ENCODE assay signal across 1 cellular context in genomic region chr15:48313216-48313615, GRCh38.
TF ChIP-seq lines count a peak whose summit lies in the region.

No MANE protein-coding gene starts in this region.

TF ChIP-seq in H1, 55 proteins besides CTCF, POLR2A, EP300 and RAD21 (continued from another document):
- TF ChIP-seq ATF2 (IDR thresholded peaks at IDR 0.05; ENCODE audit: low read length) (no peak), KDM4A (IDR thresholded peaks at IDR 0.05; ENCODE audit: low read depth, low read length, severe bottlenecking) (no peak), CHD2 (IDR thresholded peaks at IDR 0.05; ENCODE audit: low read length) (no peak), USF2 (IDR thresholded peaks at IDR 0.05; ENCODE audit: low read length) (no peak), KDM5A (IDR thresholded peaks at IDR 0.05; ENCODE audit: low read length) (no peak), MAFK (IDR thresholded peaks at IDR 0.05; ENCODE audit: low read depth, low read length) (no peak), YY1 (IDR thresholded peaks at IDR 0.05; ENCODE audit: low read depth, low read length) (no peak), HDAC6 (IDR thresholded peaks at IDR 0.05; ENCODE audit: low read depth, low read length) (no peak), JUND (IDR thresholded peaks at IDR 0.05; ENCODE audit: low read length) (no peak), SP1 (IDR thresholded peaks at IDR 0.05; ENCODE audit: low read depth, low read length) (no peak)
